9 cellular contexts compared by ENCODE assay signal in the genomic region with DNA sequence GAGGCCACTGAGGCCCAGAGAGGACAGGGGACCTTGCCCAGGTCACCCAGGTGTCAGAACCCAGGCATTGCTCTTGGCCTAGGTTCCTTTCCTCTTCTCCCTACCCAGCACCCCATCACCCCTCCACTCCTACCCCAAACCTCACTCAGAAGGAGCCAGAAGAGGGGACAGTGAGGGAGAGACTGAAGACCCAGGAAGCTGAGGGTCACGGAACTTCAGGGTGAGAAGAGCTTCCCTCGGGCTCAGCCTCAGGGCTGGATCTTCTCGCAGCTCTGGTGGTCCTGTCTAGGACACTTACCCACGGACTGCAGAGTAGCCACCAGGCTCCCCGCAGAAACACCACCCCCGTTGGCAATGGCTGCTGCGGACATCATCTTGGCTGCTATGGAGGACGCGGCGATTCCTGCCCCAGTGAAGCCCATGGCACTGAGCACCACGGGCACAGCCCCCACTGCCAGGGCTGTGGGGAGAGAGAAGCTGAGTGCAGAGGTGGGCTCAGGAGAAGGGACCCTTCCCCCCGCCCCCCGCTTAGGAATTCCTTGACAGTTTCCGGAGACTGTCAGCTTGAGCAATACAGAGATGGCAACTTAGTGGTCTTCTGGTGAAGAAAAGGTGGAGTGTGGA. TPM values are rescaled to one million over a fixed set of nuclear protein-coding genes. Genes with fewer than 3 reads are reported as not detected.
DNase-seq lines count a peak whose midpoint lies in the region; ATAC-seq and TF ChIP-seq lines count a peak whose summit lies in the region.
"Had no signal": no experiment of that assay in that cellular context is flagged by ENCODE, and none has a peak within 500 bp of the region (broad histone marks: within the 10 kb centered on the region; RNA-seq: fewer than 3 reads in every experiment).

No MANE protein-coding gene starts in this region.

- no peaks in the 10 kb centered on the region for H3K36me3 ChIP-seq in H7 (replicated peaks; ENCODE audit: control insufficient read depth, insufficient read depth, low read length)

- no peaks in the 10 kb centered on the region for H3K9me3 ChIP-seq in AG04450 (ENCODE audit: control insufficient read depth, insufficient read depth, low read length)

- TF ChIP-seq CTCF in AG04450 (IDR thresholded peaks at IDR 0.05; ENCODE audit: low read depth, low read length) (no peak), brain (conservative IDR thresholded peaks at IDR 0.05) (no peak)

- H3K4me1 Mint-ChIP-seq in brain (peaks cover 29% of the 10 kb centered on the region), naive B cell (peaks cover 19 to 22% (median 20%) of the 10 kb centered on the region in 3 donors)

- ATAC-seq in naive B cell (ENCODE audit: low read depth in 2 of 2) (no peak), HG03175 (IDR thresholded peaks at IDR 0.05; ENCODE audit: unreplicated experiment) (no peak)

- H3K4me3 Mint-ChIP-seq in brain (peak overlapping the region; percentile 87 to 92 (median 88)), naive B cell (peak overlapping the region; percentile 87 to 97 (median 93))

- no peak for DNase-seq in AG04450 (ENCODE audit: low read depth, low spot score)
- DNase-seq in H7 = peak; percentile 34
- no peak for DNase-seq in naive B cell
- no peak for DNase-seq in pons (ENCODE audit: low spot score)
- no peak for DNase-seq in SKM-1 (lab: John Stamatoyannopoulos, UW; ENCODE audit: unreplicated experiment)
- DNase-seq in DMS114 treated with DMSO at 0.1 percent for 48 hours (lab: John Stamatoyannopoulos, UW; ENCODE audit: unreplicated experiment) = no peak

- CTCF ChIA-PET in AG04450 (lab: Charles Lee) = interaction anchor here (0.6 to 5.2 kb wide), 10 partner anchors 8 to 1015 kb away, joined by 3 to 84 read pairs (median 7); partner anchors contain the start of genes DDX24 and IFI27L1

- H3K4me3 ChIP-seq in AG04450 (ENCODE audit: low read depth, low read length) (peak overlapping the region; percentile 72), H7 (ENCODE audit: insufficient read depth, low read depth, low read length) (peak overlapping the region; percentile 64)

- POLR2A ChIA-PET in AG04450 (lab: Yijun Ruan, JAX) = interaction anchor here (0.7 to 0.9 kb wide), 2 partner anchors 47 to 67 kb away, joined by 6 to 8 read pairs; partner anchors contain the start of genes DDX24 and IFI27L1

- H3K27me3 ChIP-seq in AG04450 (ENCODE audit: control insufficient read depth, insufficient read depth, low read length) = peaks cover under 1% of the 10 kb centered on the region
- peaks cover 2% of the 10 kb centered on the region; the same call in 1 of the 2 replicates for H3K27me3 ChIP-seq in H7 (ENCODE audit: control insufficient read depth, insufficient read depth, low read length)

- H3K36me3 Mint-ChIP-seq in brain (no peaks in the 10 kb centered on the region), naive B cell (no peaks in the 10 kb centered on the region)

- H3K27ac ChIP-seq in AG04450 (ENCODE audit: low read depth, low read length) = no peak overlapping the region

- H3K27ac Mint-ChIP-seq in brain (peak overlapping the region; percentile 83 to 98 (median 90)), naive B cell (peak overlapping the region in 3 of 6 donors; percentile 4 to 85 (median 24))

- H3K9me3 Mint-ChIP-seq in brain (peaks cover 0 to 2% (median 0%) of the 10 kb centered on the region in 5 experiments), naive B cell (peaks cover 0 to 2% (median 0%) of the 10 kb centered on the region in 7 donors)

- H3K27me3 Mint-ChIP-seq in brain = peaks cover 9% of the 10 kb centered on the region
- peaks cover 0 to 5% (median 0%) of the 10 kb centered on the region in 3 donors for H3K27me3 Mint-ChIP-seq in naive B cell

RNA-seq across cellular contexts. Expression of gene IFI27L2, which starts 1.1 kb away (rescaled TPM):
- polyA plus RNA-seq in AG04450 (2011; rRNA removed) = 81.9 and 122 TPM in 2 replicates
- polyA minus RNA-seq in AG04450 (2011; rRNA and poly(A)+ RNA removed) = 15.2 and 19.7 TPM in 2 replicates
- total RNA-seq in H7 (2014; rRNA removed; shearing (Covaris generic)) = 25.6 and 26.3 TPM in 2 replicates
- 94.8 TPM for polyA plus RNA-seq in brain (ENCODE audit: insufficient read depth, low read depth, low replicate concordance)
- polyA plus RNA-seq in naive B cell (ENCODE audit: low read depth in 6 of 6) = 10 to 100 TPM; 62.8 to 96.4 (median 72.6) TPM

RNA-seq across cellular contexts. Expression of gene IFI27, which starts 17.8 kb away (rescaled TPM):
- polyA plus RNA-seq in AG04450 (2011; rRNA removed) = 0.94 and 1.4 TPM in 2 replicates
- 0.46 TPM in 1 of 2 replicates, not detected in the other for polyA minus RNA-seq in AG04450 (2011; rRNA and poly(A)+ RNA removed)
- 0.62 TPM in 1 of 2 replicates, not detected in the other for total RNA-seq in H7 (2014; rRNA removed; shearing (Covaris generic))
- polyA plus RNA-seq in brain (ENCODE audit: insufficient read depth, low read depth, low replicate concordance) = 159 TPM
- not detected for polyA plus RNA-seq in naive B cell (ENCODE audit: low read depth in 6 of 6)

RNA-seq across cellular contexts. Expression of gene PPP4R4, which starts 45.8 kb away (rescaled TPM):
- 0.60 and 0.65 TPM in 2 replicates for polyA plus RNA-seq in AG04450 (2011; rRNA removed)
- polyA minus RNA-seq in AG04450 (2011; rRNA and poly(A)+ RNA removed) = 0.41 and 1.7 TPM in 2 replicates
- total RNA-seq in H7 (2014; rRNA removed; shearing (Covaris generic)) = 2.3 and 3.0 TPM in 2 replicates
- 1.2 TPM for polyA plus RNA-seq in brain (ENCODE audit: insufficient read depth, low read depth, low replicate concordance)
- under 1 TPM in 1 of 6 donors, not detected in 5; 0.09 TPM for polyA plus RNA-seq in naive B cell (ENCODE audit: low read depth in 6 of 6)
- total RNA-seq: dermis microvascular lymphatic vessel endothelial cell had no signal

RNA-seq across cellular contexts. Expression of gene IFI27L1, which starts 47.2 kb away (rescaled TPM):
- polyA plus RNA-seq in AG04450 (2011; rRNA removed) (9.2 and 12.5 TPM in 2 replicates), brain (ENCODE audit: insufficient read depth, low read depth, low replicate concordance) (81.3 TPM), naive B cell (ENCODE audit: low read depth in 6 of 6) (10 to 100 TPM in 1 of 6 donors, 1 to 10 TPM in 5; 5.0 to 11.1 (median 5.8) TPM)
- polyA minus RNA-seq in AG04450 (2011; rRNA and poly(A)+ RNA removed) = 5.3 and 6.6 TPM in 2 replicates
- 14.3 and 16.4 TPM in 2 replicates for total RNA-seq in H7 (2014; rRNA removed; shearing (Covaris generic))

RNA-seq across cellular contexts. Expression of gene DDX24, which starts 47.3 kb away (rescaled TPM):
- polyA plus RNA-seq in AG04450 (2011; rRNA removed) = 145 and 159 TPM in 2 replicates
- polyA minus RNA-seq in AG04450 (2011; rRNA and poly(A)+ RNA removed) = 110 and 114 TPM in 2 replicates
- 198 and 211 TPM in 2 replicates for total RNA-seq in H7 (2014; rRNA removed; shearing (Covaris generic))
- polyA plus RNA-seq in brain (ENCODE audit: insufficient read depth, low read depth, low replicate concordance) = 426 TPM
- polyA plus RNA-seq in naive B cell (ENCODE audit: low read depth in 6 of 6) = 100 to 1,000 TPM in 5 of 6 donors, 10 to 100 TPM in 1; 90.3 to 213 (median 177) TPM

Comparison
In these comparisons a context has a peak if more than half of its experiments do, and no peak if none do; other contexts are left out.
1. RNA of gene IFI27, which starts 17.8 kb away (polyA plus RNA-seq): 159 TPM in brain (single experiment); 0.94 to 1.4 TPM in AG04450 and not detected in naive B cell; every median in the first group is over 10 times any median in the second.